9 cellular contexts compared by ENCODE assay signal in genomic region chr17:19070318-19071168, GRCh38. TPM values are rescaled to one million over a fixed set of nuclear protein-coding genes. Genes with fewer than 3 reads are reported as not detected.
DNase-seq lines count a peak whose midpoint lies in the region; ATAC-seq lines count a peak whose summit lies in the region.
"Not testable (repeated sequence)": the region's sequence is repeated elsewhere in the genome, so short reads cannot be mapped to it uniquely, and the experiment has no call there.
"Had no signal": no experiment of that assay in that cellular context is flagged by ENCODE, and none has a peak within 500 bp of the region (broad histone marks: within the 10 kb centered on the region; RNA-seq: fewer than 3 reads in every experiment).

No MANE protein-coding gene starts in this region.

- not testable (repeated sequence) for H3K9me3 Mint-ChIP-seq in activated T-helper 17 cell treated with anti-CD3 and anti-CD28 coated beads, Interleukin-2, amount 50 U/mL, for 72 hours

- H3K4me1 Mint-ChIP-seq in activated T-helper 17 cell treated with anti-CD3 and anti-CD28 coated beads, Interleukin-2, amount 50 U/mL, for 72 hours: not testable (repeated sequence)

- not testable (repeated sequence) for H3K4me3 Mint-ChIP-seq in activated T-helper 17 cell treated with anti-CD3 and anti-CD28 coated beads, Interleukin-2, amount 50 U/mL, for 72 hours

- H3K27me3 Mint-ChIP-seq in activated T-helper 17 cell treated with anti-CD3 and anti-CD28 coated beads, Interleukin-2, amount 50 U/mL, for 72 hours: not testable (repeated sequence)

- ATAC-seq in GM18502 (IDR thresholded peaks at IDR 0.05; ENCODE audit: poor library complexity, unreplicated experiment) (peak; percentile 85), GM19395 (IDR thresholded peaks at IDR 0.05; ENCODE audit: unreplicated experiment) (peak; percentile 91), GM21825 (IDR thresholded peaks at IDR 0.05; ENCODE audit: unreplicated experiment) (peak; percentile 88), HG03039 (IDR thresholded peaks at IDR 0.05; ENCODE audit: unreplicated experiment) (peak; percentile 49), HG03520 (IDR thresholded peaks at IDR 0.05; ENCODE audit: unreplicated experiment) (peak; percentile 75), left lobe of liver (peak; percentile 99)
- ATAC-seq in activated T-helper 17 cell treated with anti-CD3 and anti-CD28 coated beads, Interleukin-2, amount 50 U/mL, for 72 hours (replicated peaks): peak; percentile 97
- ATAC-seq in stimulated activated naive CD8-positive, alpha-beta T cell treated with anti-CD3 and anti-CD28 coated beads, Interleukin-15, Interleukin-2, amounts not matched to agents 100 U/mL and 50 U/mL, for 24 hours: peak; percentile 95

- not testable (repeated sequence) for H3K36me3 Mint-ChIP-seq in activated T-helper 17 cell treated with anti-CD3 and anti-CD28 coated beads, Interleukin-2, amount 50 U/mL, for 72 hours (ENCODE audit: low read depth)

- not testable (repeated sequence) for H3K27ac Mint-ChIP-seq in activated T-helper 17 cell treated with anti-CD3 and anti-CD28 coated beads, Interleukin-2, amount 50 U/mL, for 72 hours

- DNase-seq in left lobe of liver (ENCODE audit: low spot score); stimulated activated naive CD8-positive, alpha-beta T cell treated with anti-CD3 and anti-CD28 coated beads, Interleukin-15, Interleukin-2, amounts not matched to agents 100 U/mL and 50 U/mL, for 24 hours: not testable (repeated sequence)

RNA-seq across cellular contexts. Expression of gene GRAP, which starts 23.8 kb away (rescaled TPM):
- total RNA-seq in activated T-helper 17 cell treated with anti-CD3 and anti-CD28 coated beads, Interleukin-2, amount 50 U/mL, for 72 hours: 10 to 100 TPM; 13.1 to 14.4 TPM
- total RNA-seq in left lobe of liver: 4.0 TPM

RNA-seq across cellular contexts. Expression of gene GRAPL, which starts 56.8 kb away (rescaled TPM):
- 1 to 10 TPM; 6.9 to 9.9 TPM for total RNA-seq in activated T-helper 17 cell treated with anti-CD3 and anti-CD28 coated beads, Interleukin-2, amount 50 U/mL, for 72 hours
- total RNA-seq in left lobe of liver: 3.0 TPM
- total RNA-seq: G401 had no signal

Comparison
In these comparisons a context has a peak if more than half of its experiments do, and no peak if none do; other contexts are left out.
1. ATAC-seq: peak in every context shown above with its lines; median percentile 99 in left lobe of liver; 97 in activated T-helper 17 cell treated with anti-CD3 and anti-CD28 coated beads, Interleukin-2, amount 50 U/mL, for 72 hours; 95 in stimulated activated naive CD8-positive, alpha-beta T cell treated with anti-CD3 and anti-CD28 coated beads, Interleukin-15, Interleukin-2, amounts not matched to agents 100 U/mL and 50 U/mL, for 24 hours; 91 in GM19395; 88 in GM21825; 85 in GM18502; 75 in HG03520; 49 in HG03039.